In genomic region chr1:211697356-211697755, GRCh38 we compare ENCODE assay signal across 10 cellular contexts. TPM values are rescaled to one million over a fixed set of nuclear protein-coding genes. Genes with fewer than 3 reads are reported as not detected.
DNase-seq lines count a peak whose midpoint lies in the region; ATAC-seq and TF ChIP-seq lines count a peak whose summit lies in the region.
"Had no signal": no experiment of that assay in that cellular context is flagged by ENCODE, and none has a peak within 500 bp of the region (broad histone marks: within the 10 kb centered on the region; RNA-seq: fewer than 3 reads in every experiment).

No MANE protein-coding gene starts in this region.

- DNase-seq in GM10248 (ENCODE audit: extremely low spot score) = peak; percentile 62
- peak; percentile 97 for DNase-seq in NCI-H2171 treated with DMSO at 0.1 percent for 48 hours (lab: John Stamatoyannopoulos, UW)
- DNase-seq in activated T-helper 1 cell treated with anti-CD3 and anti-CD28 coated beads, Interleukin-12 subunit alpha, Interleukin-12 subunit beta, Interleukin-2, Interleukin-4 antibody, amounts not matched to agents 30 ng/mL and 10 ng/mL and 1 ng/mL, durations not matched to agents 14 hours and 24 hours and 36 hours (ENCODE audit: low spot score) = no peak
- DNase-seq in NCI-H146 (lab: John Stamatoyannopoulos, UW) = no peak
- DNase-seq in stimulated activated CD4-positive, alpha-beta T cell treated with anti-CD3 and anti-CD28 coated beads, Interleukin-12 subunit alpha, Interleukin-12 subunit beta, amount 100 ng/mL, for 4 hours = no peak
- no peak for DNase-seq in left ventricle myocardium inferior

- no peak overlapping the region for H3K27ac ChIP-seq in left ventricle myocardium inferior (replicated peaks)

- TF ChIP-seq CTCF in GM10248 (IDR thresholded peaks at IDR 0.05; ENCODE audit: control extremely low read depth, extremely low read depth, low read depth, missing control alignments) (no peak), left ventricle myocardium inferior (IDR thresholded peaks at IDR 0.05; ENCODE audit: borderline replicate concordance) (no peak)

- POLR2A ChIA-PET in GM10248 (lab: Yijun Ruan, JAX) = no interaction called here

- H3K4me1 ChIP-seq in left ventricle myocardium inferior = peaks cover 11% of the 10 kb centered on the region

- H3K4me3 Mint-ChIP-seq in activated T-helper 1 cell treated with anti-CD3 and anti-CD28 coated beads, Interleukin-12 subunit alpha, Interleukin-12 subunit beta, Interleukin-2, Interleukin-4 antibody, amounts not matched to agents 30 ng/mL and 10 ng/mL and 1 ng/mL, durations not matched to agents 14 hours and 24 hours and 36 hours = no peak overlapping the region

- H3K27ac Mint-ChIP-seq in activated T-helper 1 cell treated with anti-CD3 and anti-CD28 coated beads, Interleukin-12 subunit alpha, Interleukin-12 subunit beta, Interleukin-2, Interleukin-4 antibody, amounts not matched to agents 30 ng/mL and 10 ng/mL and 1 ng/mL, durations not matched to agents 14 hours and 24 hours and 36 hours = no peak overlapping the region
- H3K27ac Mint-ChIP-seq: activated naive CD4-positive, alpha-beta T cell treated with anti-CD3 and anti-CD28 coated beads, Interleukin-2, amount 50 U/mL, for 72 hours had no signal

- H3K9me3 Mint-ChIP-seq in activated T-helper 1 cell treated with anti-CD3 and anti-CD28 coated beads, Interleukin-12 subunit alpha, Interleukin-12 subunit beta, Interleukin-2, Interleukin-4 antibody, amounts not matched to agents 30 ng/mL and 10 ng/mL and 1 ng/mL, durations not matched to agents 14 hours and 24 hours and 36 hours = no peaks in the 10 kb centered on the region
- H3K9me3 Mint-ChIP-seq: activated naive CD4-positive, alpha-beta T cell treated with anti-CD3 and anti-CD28 coated beads, Interleukin-2, amount 50 U/mL, for 72 hours had no signal

- CTCF ChIA-PET in GM10248 (lab: Yijun Ruan, JAX) = interaction anchor here (0.7 to 10.6 kb wide), 44 partner anchors 8 to 780 kb away, joined by 3 to 114 read pairs (median 6); partner anchors contain the start of genes DTL, INTS7 and NEK2

- H3K4me1 Mint-ChIP-seq in activated T-helper 1 cell treated with anti-CD3 and anti-CD28 coated beads, Interleukin-12 subunit alpha, Interleukin-12 subunit beta, Interleukin-2, Interleukin-4 antibody, amounts not matched to agents 30 ng/mL and 10 ng/mL and 1 ng/mL, durations not matched to agents 14 hours and 24 hours and 36 hours (ENCODE audit: low read depth) = peaks cover 40% of the 10 kb centered on the region

- H3K27me3 ChIP-seq in left ventricle myocardium inferior (ENCODE audit: low read depth) = peaks cover 7% of the 10 kb centered on the region

- H3K9me3 ChIP-seq in left ventricle myocardium inferior (replicated peaks) = no peaks in the 10 kb centered on the region

- H3K36me3 Mint-ChIP-seq in activated T-helper 1 cell treated with anti-CD3 and anti-CD28 coated beads, Interleukin-12 subunit alpha, Interleukin-12 subunit beta, Interleukin-2, Interleukin-4 antibody, amounts not matched to agents 30 ng/mL and 10 ng/mL and 1 ng/mL, durations not matched to agents 14 hours and 24 hours and 36 hours (ENCODE audit: low read depth) = no peaks in the 10 kb centered on the region
- H3K36me3 Mint-ChIP-seq: activated naive CD4-positive, alpha-beta T cell treated with anti-CD3 and anti-CD28 coated beads, Interleukin-2, amount 50 U/mL, for 72 hours had no signal

- intact Hi-C loops in activated T-helper 1 cell treated with anti-CD3 and anti-CD28 coated beads, Interleukin-12 subunit alpha, Interleukin-12 subunit beta, Interleukin-2, Interleukin-4 antibody, amounts not matched to agents 30 ng/mL and 10 ng/mL and 1 ng/mL, durations not matched to agents 14 hours and 24 hours and 36 hours (cut with micrococcal nuclease) = loop anchor here (5.0 kb wide), 1 partner anchor 760 kb away; no protein-coding TSS in a partner anchor
- intact Hi-C loops in left ventricle myocardium inferior (cut with micrococcal nuclease) = loop anchor here (5.0 kb wide), 1 partner anchor 135 kb away; the partner anchor contains the start of gene LPGAT1

- ATAC-seq in GM19397 (IDR thresholded peaks at IDR 0.05; ENCODE audit: unreplicated experiment) (peak; percentile 76), HG03039 (IDR thresholded peaks at IDR 0.05; ENCODE audit: unreplicated experiment) (peak; percentile 66)
- ATAC-seq: activated naive CD4-positive, alpha-beta T cell treated with anti-CD3 and anti-CD28 coated beads, Interleukin-2, amount 50 U/mL, for 72 hours had no signal

- peaks cover 13% of the 10 kb centered on the region for H3K27me3 Mint-ChIP-seq in activated T-helper 1 cell treated with anti-CD3 and anti-CD28 coated beads, Interleukin-12 subunit alpha, Interleukin-12 subunit beta, Interleukin-2, Interleukin-4 antibody, amounts not matched to agents 30 ng/mL and 10 ng/mL and 1 ng/mL, durations not matched to agents 14 hours and 24 hours and 36 hours (ENCODE audit: insufficient read depth)

- H3K4me3 ChIP-seq in left ventricle myocardium inferior = no peak overlapping the region

- no peaks in the 10 kb centered on the region for H3K36me3 ChIP-seq in left ventricle myocardium inferior

RNA-seq across cellular contexts. Expression of gene NEK2, which starts 21.9 kb away (rescaled TPM):
- total RNA-seq in activated T-helper 1 cell treated with anti-CD3 and anti-CD28 coated beads, Interleukin-12 subunit alpha, Interleukin-12 subunit beta, Interleukin-2, Interleukin-4 antibody, amounts not matched to agents 30 ng/mL and 10 ng/mL and 1 ng/mL, durations not matched to agents 14 hours and 24 hours and 36 hours = 13.9 and 18.9 TPM in 2 replicates
- 0.19 TPM for total RNA-seq in left ventricle myocardium inferior
- total RNA-seq: ureter had no signal

Comparison
In these comparisons a context has a peak if more than half of its experiments do, and no peak if none do; other contexts are left out.
1. DNase-seq: peak in GM10248 (single experiment) and NCI-H2171 treated with DMSO at 0.1 percent for 48 hours (single experiment); none in activated T-helper 1 cell treated with anti-CD3 and anti-CD28 coated beads, Interleukin-12 subunit alpha, Interleukin-12 subunit beta, Interleukin-2, Interleukin-4 antibody, amounts not matched to agents 30 ng/mL and 10 ng/mL and 1 ng/mL, durations not matched to agents 14 hours and 24 hours and 36 hours (single experiment), NCI-H146 (single experiment), stimulated activated CD4-positive, alpha-beta T cell treated with anti-CD3 and anti-CD28 coated beads, Interleukin-12 subunit alpha, Interleukin-12 subunit beta, amount 100 ng/mL, for 4 hours (single experiment) and left ventricle myocardium inferior (single experiment).
2. RNA of gene NEK2, which starts 21.9 kb away (total RNA-seq): 13.9 to 18.9 TPM in activated T-helper 1 cell treated with anti-CD3 and anti-CD28 coated beads, Interleukin-12 subunit alpha, Interleukin-12 subunit beta, Interleukin-2, Interleukin-4 antibody, amounts not matched to agents 30 ng/mL and 10 ng/mL and 1 ng/mL, durations not matched to agents 14 hours and 24 hours and 36 hours; 0.19 TPM in left ventricle myocardium inferior (single experiment); every median in the first group is over 10 times any median in the second.